In genomic region chr10:118961401-118961800, GRCh38 we compare ENCODE assay signal across 23 cellular contexts.
"Had no signal": no experiment of that assay in that cellular context is flagged by ENCODE, and none has a peak within 500 bp of the region (broad histone marks: within the 10 kb centered on the region; RNA-seq: fewer than 3 reads in every experiment).

No MANE protein-coding gene starts in this region.

- H3K27ac ChIP-seq: SK-N-MC had no signal

- ATAC-seq: activated naive CD4-positive, alpha-beta T cell treated with anti-CD3 and anti-CD28 coated beads, Interleukin-2, amount 50 U/mL, for 72 hours; activated naive CD8-positive, alpha-beta T cell treated with anti-CD3 and anti-CD28 coated beads, Interleukin-2, amount 50 U/mL, for 24 hours; activated T-cell treated with anti-CD3 and anti-CD28 coated beads, Interleukin-2, amount 50 U/mL, for 4 hours; T-cell had no signal

- H3K36me3 Mint-ChIP-seq: activated CD4-positive, alpha-beta memory T cell treated with anti-CD3 and anti-CD28 coated beads for 36 hours; activated naive CD4-positive, alpha-beta T cell treated with anti-CD3 and anti-CD28 coated beads, Interleukin-2, amount 50 U/mL, for 72 hours; brain; T-cell had no signal

- H3K4me1 Mint-ChIP-seq: activated B cell treated with CpG ODN at 0.5 μM for 24 hours; activated naive CD8-positive, alpha-beta T cell treated with anti-CD3 and anti-CD28 coated beads, Interleukin-2, amount 50 U/mL, for 24 hours had no signal

- H3K9me3 Mint-ChIP-seq: activated B cell treated with CpG ODN at 0.5 μM for 24 hours; activated CD4-positive, alpha-beta memory T cell treated with anti-CD3 and anti-CD28 coated beads for 36 hours; activated CD4-positive, alpha-beta T cell treated with anti-CD3 and anti-CD28 coated beads, Interleukin-2, amount 10 ng/mL, durations not matched to agents 24 days and 14 days; activated naive CD4-positive, alpha-beta T cell treated with anti-CD3 and anti-CD28 coated beads, Interleukin-2, amount 50 U/mL, for 72 hours; activated naive CD8-positive, alpha-beta T cell treated with anti-CD3 and anti-CD28 coated beads, Interleukin-2, amount 50 U/mL, for 24 hours; activated T-cell treated with anti-CD3 and anti-CD28 coated beads, Interleukin-2, amount 50 U/mL, for 4 hours; T-cell had no signal

- H3K4me3 ChIP-seq: SK-N-MC had no signal

- H3K4me3 Mint-ChIP-seq: activated B cell treated with CpG ODN at 0.5 μM for 24 hours; activated CD4-positive, alpha-beta memory T cell treated with anti-CD3 and anti-CD28 coated beads for 36 hours; activated CD4-positive, alpha-beta T cell treated with anti-CD3 and anti-CD28 coated beads, Interleukin-2, amount 10 ng/mL, durations not matched to agents 24 days and 14 days; activated naive CD8-positive, alpha-beta T cell treated with anti-CD3 and anti-CD28 coated beads, Interleukin-2, amount 50 U/mL, for 24 hours; activated T-cell treated with anti-CD3 and anti-CD28 coated beads, Interleukin-2, amount 50 U/mL, for 4 hours; brain; T-cell had no signal

- DNase-seq: activated B cell treated with CpG ODN at 0.5 μM for 24 hours; activated CD4-positive, alpha-beta memory T cell treated with anti-CD3 and anti-CD28 coated beads for 36 hours; activated CD4-positive, alpha-beta T cell treated with anti-CD3 and anti-CD28 coated beads for 1 hour; activated CD4-positive, alpha-beta T cell treated with anti-CD3 and anti-CD28 coated beads, Interleukin-2, amount 10 ng/mL, durations not matched to agents 24 days and 14 days; activated CD8-positive, alpha-beta memory T cell treated with anti-CD3 and anti-CD28 coated beads for 24 hours; activated effector memory CD4-positive, alpha-beta T cell treated with anti-CD3 and anti-CD28 coated beads, Interleukin-2, amount 50 U/mL, for 16 hours; activated naive CD4-positive, alpha-beta T cell treated with Interleukin-2 at 50 U/mL for 16 hours; activated naive CD8-positive, alpha-beta T cell treated with anti-CD3 and anti-CD28 coated beads, Interleukin-2, amount 50 U/mL, for 24 hours; activated T-cell treated with anti-CD3 and anti-CD28 coated beads, Interleukin-2, amount 50 U/mL, for 4 hours; amygdala; Karpas-422; MM.1S; NCI-H1105; NCI-H1694 treated with DMSO at 0.1 percent for 48 hours; NCI-H2081; NCI-H446; NCI-H524; T-helper 2 cell; T1000 had no signal

- H3K27me3 Mint-ChIP-seq: activated CD4-positive, alpha-beta memory T cell treated with anti-CD3 and anti-CD28 coated beads for 36 hours; activated CD4-positive, alpha-beta T cell treated with anti-CD3 and anti-CD28 coated beads, Interleukin-2, amount 10 ng/mL, durations not matched to agents 24 days and 14 days; activated naive CD8-positive, alpha-beta T cell treated with anti-CD3 and anti-CD28 coated beads, Interleukin-2, amount 50 U/mL, for 24 hours had no signal

- H3K27ac Mint-ChIP-seq: activated B cell treated with CpG ODN at 0.5 μM for 24 hours; activated CD4-positive, alpha-beta memory T cell treated with anti-CD3 and anti-CD28 coated beads for 36 hours; activated CD4-positive, alpha-beta T cell treated with anti-CD3 and anti-CD28 coated beads, Interleukin-2, amount 10 ng/mL, durations not matched to agents 24 days and 14 days; activated naive CD4-positive, alpha-beta T cell treated with anti-CD3 and anti-CD28 coated beads, Interleukin-2, amount 50 U/mL, for 72 hours; activated naive CD8-positive, alpha-beta T cell treated with anti-CD3 and anti-CD28 coated beads, Interleukin-2, amount 50 U/mL, for 24 hours; T-cell had no signal
